8 cellular contexts compared by ENCODE assay signal in the genomic region with DNA sequence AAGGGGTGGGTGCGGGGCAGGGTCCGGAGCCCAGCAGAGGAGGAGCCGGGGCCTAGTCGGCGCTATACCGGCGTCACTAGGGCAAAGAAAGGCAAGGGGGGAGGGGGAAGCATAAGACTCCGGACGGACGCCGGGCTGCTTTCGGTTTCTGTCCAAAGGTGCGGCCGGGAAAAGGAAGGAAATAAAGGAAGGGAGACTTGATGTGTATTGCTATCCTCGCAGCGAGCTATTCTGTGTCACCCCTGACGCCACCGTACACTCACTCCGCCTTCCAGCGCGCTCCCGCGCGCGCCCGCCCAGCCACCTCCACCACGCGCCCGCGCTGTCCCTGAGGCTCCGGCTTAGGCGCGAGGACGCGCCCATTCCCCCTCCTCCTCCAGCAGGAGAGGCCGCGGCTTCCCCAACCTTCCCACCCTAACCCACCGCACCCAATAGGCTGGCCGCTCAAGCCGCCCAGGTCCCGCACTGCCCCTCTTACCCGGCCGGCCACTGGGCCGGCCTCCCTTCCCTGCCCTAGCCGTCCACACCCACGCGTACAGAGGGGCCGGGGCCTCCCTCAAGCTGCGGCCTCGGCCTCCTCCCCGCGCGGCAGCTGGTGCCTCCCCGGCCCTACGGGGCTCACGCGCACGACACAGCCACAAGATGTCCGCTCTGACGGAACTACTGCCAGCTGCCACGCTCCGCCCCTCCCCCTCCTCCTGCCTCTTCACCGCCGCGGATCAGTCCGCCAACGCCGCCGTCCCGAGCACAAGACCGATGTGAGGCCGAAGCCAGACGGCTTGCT. TPM values are rescaled to one million over a fixed set of nuclear protein-coding genes. Genes with fewer than 3 reads are reported as not detected.
DNase-seq lines count a peak whose midpoint lies in the region; ATAC-seq and TF ChIP-seq lines count a peak whose summit lies in the region.

A gene (minus strand): TSS at position 662 of the 784 bp plus-strand sequence. CDS start 1,043 bp downstream, outside the sequence.

- H2AFZ ChIP-seq in ACC112 (ENCODE audit: low read length, unreplicated experiment) (peak within 1 kb of the TSS; percentile 74), mammary epithelial cell (ENCODE audit: low read depth, low read length) (peak within 1 kb of the TSS; percentile 81)

- no TSS peak for BruUV-seq in mammary epithelial cell (replicated peaks; lab: Mats Ljungman, UMichigan)

- CTCF ChIA-PET in mammary epithelial cell (lab: Charles Lee; ENCODE audit: low non-redundant PET), result interaction anchor here (0.5 kb wide), 1 partner anchor 396 kb away, joined by 3 read pairs; no protein-coding TSS in a partner anchor

- ATAC-seq in GM18861 (IDR thresholded peaks at IDR 0.05; ENCODE audit: unreplicated experiment) (peak; percentile 20), HG03103 (IDR thresholded peaks at IDR 0.05; ENCODE audit: low read depth, unreplicated experiment) (peak; percentile 22)

- H3K27me3 ChIP-seq in ACC112 (ENCODE audit: insufficient read depth, low read length) (no peaks in the 10 kb centered on the region), mammary epithelial cell (ENCODE audit: insufficient read depth, low read length) (no peaks in the 10 kb centered on the region)

- H3K36me3 ChIP-seq in ACC112 (ENCODE audit: insufficient read depth, low read length) (peaks cover 23% of the 10 kb centered on the region; the same call in 1 of the 2 replicates), mammary epithelial cell (ENCODE audit: insufficient read depth, low read length) (peaks cover 4% of the 10 kb centered on the region)

- in situ Hi-C loops in mammary epithelial cell (cut with MboI; ENCODE audit: low sequenced_read_pairs in 2 of 2), result loop anchor here in 1 of 2 donors (5.0 kb wide), 1 partner anchor 190 kb away; a partner anchor contains a TSS

- H3K4me2 ChIP-seq in mammary epithelial cell (ENCODE audit: insufficient read depth, low read depth, low read length), result peak within 1 kb of the TSS; percentile 86

- peak; percentile 79 for DNase-seq in NCI-H2196 (lab: John Stamatoyannopoulos, UW; ENCODE audit: unreplicated experiment)
- peak; percentile 94 for DNase-seq in mammary epithelial cell
- peak; percentile 58 for DNase-seq in iPS-NIHi7 (ENCODE audit: extremely low spot score)
- DNase-seq in smooth muscle cell of the brain vasculature (ENCODE audit: low read depth, low spot score), result peak; percentile 87

- peak; percentile 21; the same call in 1 of the 2 replicates for TF ChIP-seq CTCF in VCaP (conservative IDR thresholded peaks at IDR 0.05)
- TF ChIP-seq CTCF in mammary epithelial cell (conservative IDR thresholded peaks at IDR 0.05 in 1 of 2, IDR thresholded peaks at IDR 0.05 in 1 of 2; ENCODE audit: extremely low read depth in 1 of 2, insufficient read depth in 1 of 2, low read depth in 1 of 2, low read length in 2 of 2), result peak in 1 of 2 donors; percentile 20

- dilution Hi-C loops in mammary epithelial cell (cut with HindIII; ENCODE audit: low sequenced_read_pairs), result no loop called here

- H3K79me2 ChIP-seq in ACC112 (ENCODE audit: control insufficient read depth, insufficient read depth, low read length, unreplicated experiment) (peaks cover 70% of the 10 kb centered on the region), mammary epithelial cell (ENCODE audit: insufficient read depth, low read length) (peaks cover 62% of the 10 kb centered on the region)

- peak within 1 kb of the TSS; percentile 99 for H3K9ac ChIP-seq in mammary epithelial cell (ENCODE audit: insufficient read depth, low read length)

- H3K27ac ChIP-seq in ACC112 (ENCODE audit: low read depth, low read length), result peak within 1 kb of the TSS; percentile 99
- peak within 1 kb of the TSS; percentile 100 for H3K27ac ChIP-seq in VCaP
- peak within 1 kb of the TSS; percentile 99 for H3K27ac ChIP-seq in mammary epithelial cell (ENCODE audit: insufficient read depth, low read depth, low read length)

- peaks cover 29% of the 10 kb centered on the region for H3K4me1 ChIP-seq in ACC112 (ENCODE audit: control insufficient read depth, insufficient read depth, low read length, unreplicated experiment)
- peaks cover 15% of the 10 kb centered on the region for H3K4me1 ChIP-seq in mammary epithelial cell (ENCODE audit: insufficient read depth, low read length)

- WGBS in mammary epithelial cell (ENCODE audit: low coverage, missing lambda C conversion rate), result 2% methylated on average over 20 of the region's 73 CpGs

- peak within 1 kb of the TSS; percentile 97 for H3K4me3 ChIP-seq in ACC112 (ENCODE audit: low read depth, low read length)
- H3K4me3 ChIP-seq in mammary epithelial cell (replicated peaks in 1 of 3; ENCODE audit: insufficient read depth in 1 of 3, low read depth in 2 of 3, low read length in 3 of 3), result peak within 1 kb of the TSS; percentile 92 to 93 (median 93)

- H4K20me1 ChIP-seq in mammary epithelial cell (ENCODE audit: insufficient read depth, low read length), result peaks cover 10% of the 10 kb centered on the region

- intact Hi-C loops in mammary epithelial cell (cut with micrococcal nuclease), result loop anchor here (1.0 to 5.0 kb wide), 6 partner anchors 40 to 325 kb away; a partner anchor contains a TSS

- H3K9me3 ChIP-seq in mammary epithelial cell (replicated peaks; ENCODE audit: insufficient read depth, low read length), result no peaks in the 10 kb centered on the region

RNA-seq across cellular contexts. Expression of the gene that starts here (rescaled TPM):
- 100 to 1,000 TPM; 338 to 352 TPM for total RNA-seq in mammary epithelial cell
- polyA plus RNA-seq in mammary epithelial cell, result 311 TPM
- polyA minus RNA-seq in mammary epithelial cell, result 367 TPM

Comparison
In these comparisons a context has a peak if more than half of its experiments do, and no peak if none do; other contexts are left out.
1. Peak in every context shown above with its lines: DNase-seq, ATAC-seq, H3K4me3 ChIP-seq and H3K27ac ChIP-seq.